ENCODE assay signal across 20 cellular contexts in genomic region chr11:59200421-59200746, GRCh38. TPM values are rescaled to one million over a fixed set of nuclear protein-coding genes. Genes with fewer than 3 reads are reported as not detected.
A peak's percentile ranks its signal among the peaks of the same experiment; 100 is the strongest.
DNase-seq lines count a peak whose midpoint lies in the region; ATAC-seq, FAIRE-seq and TF ChIP-seq lines count a peak whose summit lies in the region.
"Had no signal": no experiment of that assay in that cellular context is flagged by ENCODE, and none has a peak within 500 bp of the region (broad histone marks: within the 10 kb centered on the region; RNA-seq: fewer than 3 reads in every experiment).

No MANE protein-coding gene starts in this region.

- intact Hi-C loops in GM12878 (cut with micrococcal nuclease; ENCODE audit: unreplicated experiment), result loop anchor here (1.0 to 2.0 kb wide), 3 partner anchors 16 to 230 kb away; no protein-coding TSS in a partner anchor

- FAIRE-seq in GM12891 (lab: Jason Lieb, UNC) (peak; percentile 90), GM12878 (lab: Jason Lieb, UNC) (no peak)
- FAIRE-seq: urothelium cell line had no signal

- H3K79me2 ChIP-seq in GM12878 (ENCODE audit: control insufficient read depth, insufficient read depth, low read length), result no peaks in the 10 kb centered on the region; the same call in 1 of the 2 replicates

- H2AFZ ChIP-seq in GM12878 (ENCODE audit: control insufficient read depth, low read depth, low read length), result no peak overlapping the region
- H2AFZ ChIP-seq: GM23248 had no signal

- SMC1A ChIA-PET in GM12878 (lab: Charles Lee; ENCODE audit: uncharacterized antibody, unreplicated experiment), result interaction anchor here (0.6 to 8.5 kb wide), 10 partner anchors 9 to 185 kb away, joined by 3 to 155 read pairs (median 5); partner anchors contain the start of genes DTX4 and MPEG1

- H3K4me2 ChIP-seq in GM12878 (ENCODE audit: control insufficient read depth, insufficient read depth), result peak overlapping the region; percentile 51; the same call in 1 of the 2 replicates

- POLR2A ChIA-PET in GM12878 (lab: Charles Lee), result interaction anchor here (0.9 to 2.7 kb wide), 6 partner anchors 10 to 72 kb away, joined by 3 to 15 read pairs (median 6); partner anchors contain the start of genes DTX4 and MPEG1

- peak overlapping the region; percentile 80 for H3K27ac ChIP-seq in GM12878 (ENCODE audit: control insufficient read depth, insufficient read depth)
- H3K27ac ChIP-seq: GM23248, heart right ventricle, SJCRH30 had no signal

- H3K36me3 ChIP-seq in GM12878 (ENCODE audit: control insufficient read depth in 2 of 2, insufficient read depth in 2 of 2, low read length in 1 of 2), result peaks cover 17 to 25% of the 10 kb centered on the region in 2 experiments; a peak in 3 of 4 replicates

- TF ChIP-seq RAD21 in GM12878 (IDR thresholded peaks at IDR 0.05; ENCODE audit: insufficient read depth, low read depth, low read length), result no peak; the same call in 1 of the 2 replicates

- ATAC-seq in HG02588 (IDR thresholded peaks at IDR 0.05; ENCODE audit: unreplicated experiment), result peak; percentile 37
- peak; percentile 81 for ATAC-seq in GM12878
- no peak for ATAC-seq in GM19455 (IDR thresholded peaks at IDR 0.05; ENCODE audit: unreplicated experiment)
- no peak for ATAC-seq in HG03097 (IDR thresholded peaks at IDR 0.05; ENCODE audit: low FRiP score, unreplicated experiment)

- TF ChIP-seq CTCF in GM12878 (IDR thresholded peaks at IDR 0.05 in 2 of 3, conservative IDR thresholded peaks at IDR 0.05 in 1 of 3; ENCODE audit: control insufficient read depth in 2 of 3, extremely low read depth in 1 of 3, insufficient read depth in 1 of 3, low read depth in 3 of 3, low read length in 3 of 3), result peak in 2 of 3 experiments; percentile 14 to 17; a peak in 2 of 6 replicates

- RAD21 ChIA-PET in GM12878 (lab: Charles Lee; ENCODE audit: unreplicated experiment), result interaction anchor here (0.7 to 10.8 kb wide), 6 partner anchors 10 to 26 kb away, joined by 3 to 183 read pairs (median 5); partner anchors contain the start of genes DTX4 and MPEG1

- in situ Hi-C loops in GM12878 (cut with MboI), result no loop called here

- under 1% methylated on average over 4 of the region's 4 CpGs for WGBS in GM12878 (ENCODE audit: insufficient coverage, insufficient replicate concordance, low lambda C conversion rate, missing lambda C conversion rate)

- TF ChIP-seq EP300 in GM12878 (IDR thresholded peaks at IDR 0.05; ENCODE audit: borderline replicate concordance in 1 of 2, control insufficient read depth in 1 of 2, low read depth in 2 of 2, low read length in 2 of 2), result no peak

- no peaks in the 10 kb centered on the region for H3K27me3 ChIP-seq in GM12878 (replicated peaks in 1 of 2; ENCODE audit: control insufficient read depth in 2 of 2, insufficient read depth in 2 of 2, low read length in 1 of 2)
- H3K27me3 ChIP-seq: heart right ventricle, SJCRH30 had no signal

- TF ChIP-seq POLR2A in GM12891 (IDR thresholded peaks at IDR 0.05; ENCODE audit: low read depth, low read length), result peak; percentile 21; the same call in 1 of the 2 replicates
- no peak for TF ChIP-seq POLR2A in GM12878 (IDR thresholded peaks at IDR 0.05; ENCODE audit: low read depth, low read length)

- DNase-seq in A172 (ENCODE audit: low spot score) (peak; percentile 45), GM12891 (ENCODE audit: insufficient read length, low spot score) (no peak), GM12878 (ENCODE audit: low read depth, low spot score) (no peak), NOMO-1 (lab: John Stamatoyannopoulos, UW; ENCODE audit: unreplicated experiment in 2 of 2) (no peak), 8988T (no peak)
- DNase-seq: activated CD4-positive, alpha-beta T cell treated with anti-CD3 and anti-CD28 coated beads, Interleukin-2, amount 50 U/mL, for 4 hours; DMS 273 treated with DMSO at 0.1 percent for 48 hours; erythroblast; GM23248; heart right ventricle; NCI-H1092; SJCRH30 had no signal

- no peak overlapping the region for H3K4me3 ChIP-seq in GM12878
- H3K4me3 ChIP-seq: coronary artery, GM23248, heart right ventricle, SJCRH30 had no signal

- no peak overlapping the region for H3K9ac ChIP-seq in GM12878 (ENCODE audit: control insufficient read depth, insufficient read depth, low read length)
- H3K9ac ChIP-seq: GM23248 had no signal

- no TSS peak for BruUV-seq in GM12878 (replicated peaks; lab: Mats Ljungman, UMichigan)

- no peaks in the 10 kb centered on the region for H4K20me1 ChIP-seq in GM12878 (ENCODE audit: control insufficient read depth, insufficient read depth)

- H3K9me3 ChIP-seq in GM12878 (replicated peaks; ENCODE audit: control insufficient read depth, insufficient read depth, low read length), result no peaks in the 10 kb centered on the region; the same call in 2 of the 3 replicates
- H3K9me3 ChIP-seq: heart right ventricle, SJCRH30 had no signal

- CTCF ChIA-PET in GM12878 (lab: Yijun Ruan, JAX), result interaction anchor here (0.8 to 33.5 kb wide), 4 partner anchors 11 to 52 kb away, joined by 3 to 1180 read pairs (median 28); partner anchors contain the start of genes DTX4 and MPEG1

- H3K4me1 ChIP-seq in GM12878 (ENCODE audit: control insufficient read depth, insufficient read depth, low read length), result peaks cover 35% of the 10 kb centered on the region

TF ChIP-seq in GM12891, 5 proteins besides CTCF, POLR2A, EP300 and RAD21 (continues in another document):
- no peak for TF ChIP-seq POLR2AphosphoS5 (IDR thresholded peaks at IDR 0.05; ENCODE audit: low read depth, low read length)
- TF ChIP-seq PAX5 (IDR thresholded peaks at IDR 0.05; ENCODE audit: insufficient read depth, low read length, severe bottlenecking), result no peak

TF ChIP-seq in GM12878, 131 proteins besides CTCF, POLR2A, EP300 and RAD21 (continues in another document):
- TF ChIP-seq FOXK2 (IDR thresholded peaks at IDR 0.05) (no peak), ASH2L (IDR thresholded peaks at IDR 0.05; ENCODE audit: borderline replicate concordance, low read depth) (no peak), IKZF1 (conservative IDR thresholded peaks at IDR 0.05) (0 out of 2 replicates have a peak, but pooled peaks have one; percentile 7)

RNA-seq across cellular contexts. Expression of gene MPEG1, which starts 12.3 kb away (rescaled TPM):
- not detected in 2 replicates for total RNA-seq in A172 (2014; rRNA removed; shearing (Covaris generic))
- 12.9 TPM for polyA plus RNA-seq in GM12891 (2012; ENCODE audit: low read depth, missing spikeins)
- 64.0 and 69.8 TPM in 2 replicates for total RNA-seq in GM12878 (2013; cell fraction: nucleolus; rRNA removed)
- 14.6 and 15.4 TPM in 2 replicates for total RNA-seq in GM12878 (2014; rRNA removed)
- total RNA-seq in GM12878 (2014; rRNA removed; fragmentation: Illumina TruSeq; extraction: Trizol), result 13.5 and 14.4 TPM in 2 replicates
- 10.7 and 12.3 TPM in 2 replicates for total RNA-seq in GM12878 (2021)
- 8.5 TPM for polyA plus RNA-seq in GM12878 (2011; ENCODE audit: low read depth)
- polyA plus RNA-seq in GM12878 (2011; rRNA removed), result 0.03 TPM in 1 of 2 replicates, not detected in the other
- polyA plus RNA-seq in GM12878 (2011; cell fraction: cytosol; rRNA removed), result 0.02 and 0.03 TPM in 2 replicates
- 0.03 TPM in 2 replicates for polyA plus RNA-seq in GM12878 (2011; cell fraction: nucleus; rRNA removed)
- polyA plus RNA-seq in GM12878 (2012), result 9.1 and 9.7 TPM in 2 replicates
- polyA plus RNA-seq in GM12878 (2014; fragmentation: Illumina TruSeq; extraction: Trizol), result 14.2 and 15.6 TPM in 2 replicates
- 1 to 10 TPM; 2.0 to 2.1 TPM for polyA plus RNA-seq in GM12878 (2014; fragmentation: Nextera tagmentation; extraction: Ambion mirVana)
- 10.4 and 11.7 TPM in 2 replicates for polyA plus RNA-seq in GM12878 (2014; rRNA removed)
- 1 to 10 TPM; 1.3 to 2.5 TPM for polyA plus RNA-seq in GM12878 (2016; fragmentation: Nextera tagmentation; extraction: Ambion mirVana)
- 0.05 TPM in 1 of 2 replicates, not detected in the other for polyA minus RNA-seq in GM12878 (2011; rRNA and poly(A)+ RNA removed)
- polyA minus RNA-seq in GM12878 (2011; cell fraction: cytosol; rRNA and poly(A)+ RNA removed), result not detected in 2 replicates
- under 0.01 TPM in 1 of 2 replicates, not detected in the other for polyA minus RNA-seq in GM12878 (2011; cell fraction: nucleus; rRNA and poly(A)+ RNA removed)
- total RNA-seq: GM23248, kidney epithelial cell, mesothelial cell of epicardium, osteocyte, SJCRH30 had no signal
- polyA plus RNA-seq: GM23248 had no signal

RNA-seq across cellular contexts. Expression of gene DTX4, which starts 28.5 kb away (rescaled TPM):
- 0.12 and 0.21 TPM in 2 replicates for total RNA-seq in A172 (2014; rRNA removed; shearing (Covaris generic))
- polyA plus RNA-seq in GM12891 (2012; ENCODE audit: low read depth, missing spikeins), result 24.8 TPM
- 258 and 287 TPM in 2 replicates for total RNA-seq in GM12878 (2013; cell fraction: nucleolus; rRNA removed)
- 11.9 and 14.2 TPM in 2 replicates for total RNA-seq in GM12878 (2014; rRNA removed)
- total RNA-seq in GM12878 (2014; rRNA removed; fragmentation: Illumina TruSeq; extraction: Trizol), result 8.7 and 10.3 TPM in 2 replicates
- 25.8 and 27.9 TPM in 2 replicates for total RNA-seq in GM12878 (2021)
- polyA plus RNA-seq in GM12878 (2011; ENCODE audit: low read depth), result 18.7 TPM
- 10.6 and 17.4 TPM in 2 replicates for polyA plus RNA-seq in GM12878 (2011; rRNA removed)
- 20.6 and 27.1 TPM in 2 replicates for polyA plus RNA-seq in GM12878 (2011; cell fraction: cytosol; rRNA removed)
- 137 and 150 TPM in 2 replicates for polyA plus RNA-seq in GM12878 (2011; cell fraction: nucleus; rRNA removed)
- polyA plus RNA-seq in GM12878 (2012), result 20.5 and 31.1 TPM in 2 replicates
- 19.4 TPM in 2 replicates for polyA plus RNA-seq in GM12878 (2014; fragmentation: Illumina TruSeq; extraction: Trizol)
- 1 to 10 TPM; 5.9 to 6.9 TPM for polyA plus RNA-seq in GM12878 (2014; fragmentation: Nextera tagmentation; extraction: Ambion mirVana)
- 10.6 and 11.2 TPM in 2 replicates for polyA plus RNA-seq in GM12878 (2014; rRNA removed)
- 1 to 10 TPM; 3.8 to 6.3 TPM for polyA plus RNA-seq in GM12878 (2016; fragmentation: Nextera tagmentation; extraction: Ambion mirVana)
- polyA minus RNA-seq in GM12878 (2011; rRNA and poly(A)+ RNA removed), result 29.2 and 46.7 TPM in 2 replicates
- polyA minus RNA-seq in GM12878 (2011; cell fraction: cytosol; rRNA and poly(A)+ RNA removed), result 16.0 and 19.2 TPM in 2 replicates
- 75.1 and 91.1 TPM in 2 replicates for polyA minus RNA-seq in GM12878 (2011; cell fraction: nucleus; rRNA and poly(A)+ RNA removed)

RNA-seq across cellular contexts. Expression of gene FAM111A, which starts 57.7 kb away (rescaled TPM):
- 83.5 and 102 TPM in 2 replicates for total RNA-seq in A172 (2014; rRNA removed; shearing (Covaris generic))
- 26.8 TPM for polyA plus RNA-seq in GM12891 (2012; ENCODE audit: low read depth, missing spikeins)
- 147 and 148 TPM in 2 replicates for total RNA-seq in GM12878 (2013; cell fraction: nucleolus; rRNA removed)
- total RNA-seq in GM12878 (2014; rRNA removed) (69.1 and 95.4 TPM in 2 replicates), GM12878 (2014; rRNA removed; fragmentation: Illumina TruSeq; extraction: Trizol) (93.8 and 95.0 TPM in 2 replicates), GM12878 (2021) (58.3 and 66.5 TPM in 2 replicates)
- 23.7 TPM for polyA plus RNA-seq in GM12878 (2011; ENCODE audit: low read depth)
- polyA plus RNA-seq in GM12878 (2011; rRNA removed) (79.3 and 114 TPM in 2 replicates), GM12878 (2014; fragmentation: Illumina TruSeq; extraction: Trizol) (83.6 and 102 TPM in 2 replicates), GM12878 (2014; fragmentation: Nextera tagmentation; extraction: Ambion mirVana) (10 to 100 TPM; 26.6 to 41.6 TPM), GM12878 (2014; rRNA removed) (64.7 and 64.9 TPM in 2 replicates), GM12878 (2016; fragmentation: Nextera tagmentation; extraction: Ambion mirVana) (10 to 100 TPM; 53.0 to 68.6 TPM)
- 37.7 and 38.6 TPM in 2 replicates for polyA plus RNA-seq in GM12878 (2011; cell fraction: cytosol; rRNA removed)
- 111 and 114 TPM in 2 replicates for polyA plus RNA-seq in GM12878 (2011; cell fraction: nucleus; rRNA removed)
- polyA plus RNA-seq in GM12878 (2012), result 33.9 and 43.9 TPM in 2 replicates
- 46.1 and 53.8 TPM in 2 replicates for polyA minus RNA-seq in GM12878 (2011; rRNA and poly(A)+ RNA removed)
- 16.8 and 22.4 TPM in 2 replicates for polyA minus RNA-seq in GM12878 (2011; cell fraction: cytosol; rRNA and poly(A)+ RNA removed)
- 45.1 and 57.6 TPM in 2 replicates for polyA minus RNA-seq in GM12878 (2011; cell fraction: nucleus; rRNA and poly(A)+ RNA removed)

Comparison
In these comparisons a context has a peak if more than half of its experiments do, and no peak if none do; other contexts are left out.
1. ATAC-seq: peak in HG02588 (single experiment) and GM12878 (single experiment); none in GM19455 (single experiment) and HG03097 (single experiment).
2. RNA of gene MPEG1, which starts 12.3 kb away (total RNA-seq): 10.7 to 69.8 TPM in GM12878; not detected in A172; every median in the first group is over 10 times any median in the second.